ENCODE assay signal across 8 cellular contexts in the genomic region with DNA sequence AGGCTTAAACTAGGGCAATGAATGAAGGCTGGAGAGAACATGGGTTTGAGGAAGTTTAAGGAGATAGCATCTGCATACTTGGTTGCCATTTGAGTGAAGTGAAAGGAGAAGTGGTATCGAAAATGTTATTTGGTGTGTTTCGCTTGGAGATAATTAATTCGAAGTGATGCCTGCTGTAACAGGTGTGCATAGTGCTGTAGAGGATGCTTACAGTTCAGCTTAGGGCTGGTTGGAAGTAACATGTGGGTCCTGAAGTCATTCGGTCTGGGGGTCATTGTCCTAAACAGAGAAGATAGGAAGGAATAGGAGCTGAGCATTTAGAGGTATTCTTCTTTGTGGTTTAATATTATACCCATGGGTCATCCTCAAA. TPM values are rescaled to one million over a fixed set of nuclear protein-coding genes. Genes with fewer than 3 reads are reported as not detected.
DNase-seq lines count a peak whose midpoint lies in the region; ATAC-seq and TF ChIP-seq lines count a peak whose summit lies in the region.

No MANE protein-coding gene starts in this region.

- H3K27ac Mint-ChIP-seq in activated CD8-positive, alpha-beta T cell treated with anti-CD3 and anti-CD28 coated beads for 36 hours = no peak overlapping the region

- H3K79me2 ChIP-seq in DOHH2 (ENCODE audit: control insufficient read depth, low read length) = no peaks in the 10 kb centered on the region

- no peaks in the 10 kb centered on the region for H3K9me3 ChIP-seq in DOHH2 (ENCODE audit: control insufficient read depth, insufficient read depth, low read length)

- intact Hi-C loops in activated CD8-positive, alpha-beta T cell treated with anti-CD3 and anti-CD28 coated beads for 36 hours (cut with micrococcal nuclease) = loop anchor here (5.0 to 10.0 kb wide), 2 partner anchors 70 to 167 kb away; a partner anchor contains a TSS
- intact Hi-C loops in left colon (cut with DNase I, micrococcal nuclease) = no loop called here

- H3K4me1 ChIP-seq in DOHH2 (ENCODE audit: control insufficient read depth, low read length) = peaks cover 30% of the 10 kb centered on the region
- H3K4me1 ChIP-seq in urinary bladder (ENCODE audit: insufficient read depth) = no peaks in the 10 kb centered on the region

- H3K27me3 Mint-ChIP-seq in activated CD8-positive, alpha-beta T cell treated with anti-CD3 and anti-CD28 coated beads for 36 hours = no peaks in the 10 kb centered on the region

- TF ChIP-seq CTCF in DOHH2 (IDR thresholded peaks at IDR 0.05; ENCODE audit: low read depth, low read length, poor library complexity, severe bottlenecking) = no peak
- no peak for TF ChIP-seq CTCF in activated CD8-positive, alpha-beta T cell treated with anti-CD3 and anti-CD28 coated beads for 36 hours (IDR thresholded peaks at IDR 0.05)

- H3K36me3 ChIP-seq in DOHH2 (ENCODE audit: control insufficient read depth, low read length) (peaks cover 50% of the 10 kb centered on the region), urinary bladder (ENCODE audit: insufficient read depth) (peaks cover 4% of the 10 kb centered on the region)

- peak overlapping the region; percentile 90 for H3K4me3 ChIP-seq in DOHH2 (ENCODE audit: low read length)
- H3K4me3 ChIP-seq in urinary bladder (ENCODE audit: low read depth, low read length) = peak overlapping the region; percentile 31

- POLR2A ChIA-PET in activated CD8-positive, alpha-beta T cell treated with anti-CD3 and anti-CD28 coated beads for 36 hours (lab: Charles Lee) = interaction anchor here (0.7 to 4.3 kb wide), 20 partner anchors 9 to 207 kb away, joined by 3 to 49 read pairs (median 4); a partner anchor contains a TSS

- CTCF ChIA-PET in activated CD8-positive, alpha-beta T cell treated with anti-CD3 and anti-CD28 coated beads for 36 hours (lab: Charles Lee) = interaction anchor here (0.6 to 9.2 kb wide), 52 partner anchors 8 to 199 kb away, joined by 3 to 231 read pairs (median 5); a partner anchor contains a TSS

- peaks cover 13% of the 10 kb centered on the region for H3K36me3 Mint-ChIP-seq in activated CD8-positive, alpha-beta T cell treated with anti-CD3 and anti-CD28 coated beads for 36 hours (ENCODE audit: low read depth)

- H3K27ac ChIP-seq in DOHH2 (ENCODE audit: low read depth, low read length) = peak overlapping the region; percentile 84
- peak overlapping the region; percentile 38 for H3K27ac ChIP-seq in urinary bladder (ENCODE audit: low read depth)

- 11% methylated on average over 4 of the region's 4 CpGs for WGBS in urinary bladder

- no peaks in the 10 kb centered on the region for H3K9me2 ChIP-seq in DOHH2 (replicated peaks; ENCODE audit: control insufficient read depth, low read length)

- peak overlapping the region; percentile 100 for H3K4me2 ChIP-seq in DOHH2 (ENCODE audit: low read length)

- H3K9me3 Mint-ChIP-seq in activated CD8-positive, alpha-beta T cell treated with anti-CD3 and anti-CD28 coated beads for 36 hours = no peaks in the 10 kb centered on the region

- H3K27me3 ChIP-seq in DOHH2 (ENCODE audit: control insufficient read depth, low read length) = no peaks in the 10 kb centered on the region

- H3K4me3 Mint-ChIP-seq in activated CD8-positive, alpha-beta T cell treated with anti-CD3 and anti-CD28 coated beads for 36 hours = no peak overlapping the region

- peaks cover 13% of the 10 kb centered on the region for H3K4me1 Mint-ChIP-seq in activated CD8-positive, alpha-beta T cell treated with anti-CD3 and anti-CD28 coated beads for 36 hours (ENCODE audit: low read depth)

- peak; percentile 26 for DNase-seq in HT1080 (ENCODE audit: low read depth)
- no peak for DNase-seq in activated CD8-positive, alpha-beta T cell treated with anti-CD3 and anti-CD28 coated beads for 36 hours
- no peak for DNase-seq in left colon
- no peak for DNase-seq in NCI-H2029 treated with DMSO at 0.1 percent for 48 hours (lab: John Stamatoyannopoulos, UW)
- no peak for DNase-seq in 8988T

- ATAC-seq in GM21381 (IDR thresholded peaks at IDR 0.05; ENCODE audit: unreplicated experiment) (peak; percentile 72), left colon (peak; percentile 45)
- peak; percentile 54 for ATAC-seq in activated CD8-positive, alpha-beta T cell treated with anti-CD3 and anti-CD28 coated beads for 36 hours

- no peaks in the 10 kb centered on the region for H4K20me1 ChIP-seq in DOHH2 (ENCODE audit: control insufficient read depth, insufficient read depth, low read depth, low read length)

- peaks cover 35% of the 10 kb centered on the region for H3F3A ChIP-seq in DOHH2 (ENCODE audit: control insufficient read depth, insufficient read depth)

RNA-seq across cellular contexts. Expression of a gene that starts 0.3 kb away (rescaled TPM):
- 5.8 and 7.2 TPM in 2 replicates for total RNA-seq in HT1080 (2014; rRNA removed; shearing (Covaris generic))
- polyA plus RNA-seq in HT1080 (2015; cell fraction: cytosol; rRNA removed) = 7.9 and 8.8 TPM in 2 replicates
- polyA plus RNA-seq in HT1080 (2015; cell fraction: nucleus; rRNA removed) = 9.3 and 13.1 TPM in 2 replicates
- 1 to 10 TPM; 3.0 to 3.3 TPM for total RNA-seq in activated CD8-positive, alpha-beta T cell treated with anti-CD3 and anti-CD28 coated beads for 36 hours
- 1 to 10 TPM; 1.3 TPM for total RNA-seq in left colon
- 5.9 TPM for total RNA-seq in urinary bladder
- polyA plus RNA-seq in urinary bladder = 5.0 TPM

RNA-seq across cellular contexts. Expression of a gene that starts 13.8 kb away (rescaled TPM):
- total RNA-seq in HT1080 (2014; rRNA removed; shearing (Covaris generic)) = 11.7 and 19.8 TPM in 2 replicates
- 56.6 and 57.2 TPM in 2 replicates for polyA plus RNA-seq in HT1080 (2015; cell fraction: cytosol; rRNA removed)
- 137 and 144 TPM in 2 replicates for polyA plus RNA-seq in HT1080 (2015; cell fraction: nucleus; rRNA removed)
- 10 to 100 TPM; 17.9 to 18.9 TPM for total RNA-seq in activated CD8-positive, alpha-beta T cell treated with anti-CD3 and anti-CD28 coated beads for 36 hours
- 10 to 100 TPM; 11.0 to 11.4 TPM for total RNA-seq in left colon
- 27.0 TPM for total RNA-seq in urinary bladder
- polyA plus RNA-seq in urinary bladder = 48.1 TPM

RNA-seq across cellular contexts. Expression of a gene that starts 21.1 kb away (rescaled TPM):
- 51.1 and 56.4 TPM in 2 replicates for total RNA-seq in HT1080 (2014; rRNA removed; shearing (Covaris generic))
- polyA plus RNA-seq in HT1080 (2015; cell fraction: cytosol; rRNA removed) = 37.1 and 37.8 TPM in 2 replicates
- 50.5 and 52.2 TPM in 2 replicates for polyA plus RNA-seq in HT1080 (2015; cell fraction: nucleus; rRNA removed)
- total RNA-seq in activated CD8-positive, alpha-beta T cell treated with anti-CD3 and anti-CD28 coated beads for 36 hours = 10 to 100 TPM; 38.2 to 39.4 TPM
- total RNA-seq in left colon = 10 to 100 TPM; 18.4 to 20.3 TPM
- 25.6 TPM for total RNA-seq in urinary bladder
- 23.5 TPM for polyA plus RNA-seq in urinary bladder

RNA-seq across cellular contexts. Expression of a gene that starts 21.2 kb away (rescaled TPM):
- total RNA-seq in HT1080 (2014; rRNA removed; shearing (Covaris generic)) = 7.5 and 9.3 TPM in 2 replicates
- 5.6 TPM in 2 replicates for polyA plus RNA-seq in HT1080 (2015; cell fraction: cytosol; rRNA removed)
- 6.9 and 9.7 TPM in 2 replicates for polyA plus RNA-seq in HT1080 (2015; cell fraction: nucleus; rRNA removed)
- 10 to 100 TPM; 12.6 to 13.1 TPM for total RNA-seq in activated CD8-positive, alpha-beta T cell treated with anti-CD3 and anti-CD28 coated beads for 36 hours
- total RNA-seq in left colon (1 to 10 TPM; 7.4 to 7.7 TPM), urinary bladder (32.4 TPM)
- polyA plus RNA-seq in urinary bladder = 9.1 TPM

RNA-seq across cellular contexts. Expression of a gene that starts 40.5 kb away (rescaled TPM):
- total RNA-seq in HT1080 (2014; rRNA removed; shearing (Covaris generic)) = 0.08 TPM in 1 of 2 replicates, not detected in the other
- polyA plus RNA-seq in HT1080 (2015; cell fraction: cytosol; rRNA removed) = 0.08 and 0.09 TPM in 2 replicates
- polyA plus RNA-seq in HT1080 (2015; cell fraction: nucleus; rRNA removed) = 0.18 and 0.19 TPM in 2 replicates
- under 1 TPM; 0.54 to 0.59 TPM for total RNA-seq in activated CD8-positive, alpha-beta T cell treated with anti-CD3 and anti-CD28 coated beads for 36 hours
- under 1 TPM; 0.12 to 0.53 TPM for total RNA-seq in left colon
- 2.2 TPM for total RNA-seq in urinary bladder
- 13.2 TPM for polyA plus RNA-seq in urinary bladder
